1 cellular context compared by ENCODE assay signal in the genomic region with DNA sequence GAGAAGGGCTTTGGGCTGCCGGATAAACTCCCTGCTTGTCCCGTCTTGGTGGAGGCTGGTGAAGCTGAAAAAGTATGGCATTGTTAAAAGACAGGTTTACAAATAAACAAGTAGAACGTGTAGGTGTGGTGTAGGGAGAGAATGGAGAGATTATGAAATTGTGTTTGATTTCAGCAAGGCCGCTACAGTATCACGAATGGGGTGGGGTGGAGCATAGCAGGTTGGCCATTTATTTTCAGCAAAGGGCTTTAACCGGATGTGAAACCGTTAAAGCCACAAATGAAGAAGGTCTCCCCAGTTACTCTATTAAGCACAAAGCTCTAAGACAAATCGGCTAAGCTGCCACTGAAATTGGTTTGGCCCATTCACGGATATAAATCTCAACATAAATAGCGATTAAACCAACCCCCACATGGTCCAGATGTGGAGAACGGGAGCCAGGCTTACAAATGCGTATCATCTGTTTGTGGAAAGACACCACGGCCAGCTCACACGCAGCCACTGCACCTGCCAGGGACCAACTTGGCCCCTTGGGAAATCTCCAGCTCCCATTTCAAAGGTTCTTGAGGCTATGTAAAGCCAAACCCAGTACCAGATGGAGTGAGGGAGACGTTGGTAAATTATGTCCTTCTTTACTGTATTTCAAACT.
A peak's percentile ranks its signal among the peaks of the same experiment; 100 is the strongest.
TF ChIP-seq lines count a peak whose summit lies in the region.

No MANE protein-coding gene starts in this region.

TF ChIP-seq in GM12878, 131 proteins besides CTCF, POLR2A, EP300 and RAD21 (continued from another document and continues in another):
- TF ChIP-seq, protein P1, sequence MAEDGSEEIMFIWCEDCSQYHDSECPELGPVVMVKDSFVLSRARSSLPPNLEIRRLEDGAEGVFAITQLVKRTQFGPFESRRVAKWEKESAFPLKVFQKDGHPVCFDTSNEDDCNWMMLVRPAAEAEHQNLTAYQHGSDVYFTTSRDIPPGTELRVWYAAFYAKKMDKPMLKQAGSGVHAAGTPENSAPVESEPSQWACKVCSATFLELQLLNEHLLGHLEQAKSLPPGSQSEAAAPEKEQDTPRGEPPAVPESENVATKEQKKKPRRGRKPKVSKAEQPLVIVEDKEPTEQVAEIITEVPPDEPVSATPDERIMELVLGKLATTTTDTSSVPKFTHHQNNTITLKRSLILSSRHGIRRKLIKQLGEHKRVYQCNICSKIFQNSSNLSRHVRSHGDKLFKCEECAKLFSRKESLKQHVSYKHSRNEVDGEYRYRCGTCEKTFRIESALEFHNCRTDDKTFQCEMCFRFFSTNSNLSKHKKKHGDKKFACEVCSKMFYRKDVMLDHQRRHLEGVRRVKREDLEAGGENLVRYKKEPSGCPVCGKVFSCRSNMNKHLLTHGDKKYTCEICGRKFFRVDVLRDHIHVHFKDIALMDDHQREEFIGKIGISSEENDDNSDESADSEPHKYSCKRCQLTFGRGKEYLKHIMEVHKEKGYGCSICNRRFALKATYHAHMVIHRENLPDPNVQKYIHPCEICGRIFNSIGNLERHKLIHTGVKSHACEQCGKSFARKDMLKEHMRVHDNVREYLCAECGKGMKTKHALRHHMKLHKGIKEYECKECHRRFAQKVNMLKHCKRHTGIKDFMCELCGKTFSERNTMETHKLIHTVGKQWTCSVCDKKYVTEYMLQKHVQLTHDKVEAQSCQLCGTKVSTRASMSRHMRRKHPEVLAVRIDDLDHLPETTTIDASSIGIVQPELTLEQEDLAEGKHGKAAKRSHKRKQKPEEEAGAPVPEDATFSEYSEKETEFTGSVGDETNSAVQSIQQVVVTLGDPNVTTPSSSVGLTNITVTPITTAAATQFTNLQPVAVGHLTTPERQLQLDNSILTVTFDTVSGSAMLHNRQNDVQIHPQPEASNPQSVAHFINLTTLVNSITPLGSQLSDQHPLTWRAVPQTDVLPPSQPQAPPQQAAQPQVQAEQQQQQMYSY (CRISPR knock-in tag; IDR thresholded peaks at IDR 0.05): 0 out of 2 replicates have a peak, but pooled peaks have one; percentile 56
- TF ChIP-seq, protein P2, sequence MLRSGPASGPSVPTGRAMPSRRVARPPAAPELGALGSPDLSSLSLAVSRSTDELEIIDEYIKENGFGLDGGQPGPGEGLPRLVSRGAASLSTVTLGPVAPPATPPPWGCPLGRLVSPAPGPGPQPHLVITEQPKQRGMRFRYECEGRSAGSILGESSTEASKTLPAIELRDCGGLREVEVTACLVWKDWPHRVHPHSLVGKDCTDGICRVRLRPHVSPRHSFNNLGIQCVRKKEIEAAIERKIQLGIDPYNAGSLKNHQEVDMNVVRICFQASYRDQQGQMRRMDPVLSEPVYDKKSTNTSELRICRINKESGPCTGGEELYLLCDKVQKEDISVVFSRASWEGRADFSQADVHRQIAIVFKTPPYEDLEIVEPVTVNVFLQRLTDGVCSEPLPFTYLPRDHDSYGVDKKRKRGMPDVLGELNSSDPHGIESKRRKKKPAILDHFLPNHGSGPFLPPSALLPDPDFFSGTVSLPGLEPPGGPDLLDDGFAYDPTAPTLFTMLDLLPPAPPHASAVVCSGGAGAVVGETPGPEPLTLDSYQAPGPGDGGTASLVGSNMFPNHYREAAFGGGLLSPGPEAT (IDR thresholded peaks at IDR 0.05; ENCODE audit: low read depth): 0 out of 2 replicates have a peak, but pooled peaks have one; percentile 4
- TF ChIP-seq SUPT20H (IDR thresholded peaks at IDR 0.05; ENCODE audit: borderline replicate concordance, control insufficient read depth, low read depth, low read length) (no peak), IRF4 (IDR thresholded peaks at IDR 0.05; ENCODE audit: low read depth, low read length) (peak; percentile 28; the same call in 1 of the 2 replicates), RB1 (IDR thresholded peaks at IDR 0.05; ENCODE audit: borderline replicate concordance) (peak; percentile 9; the same call in 1 of the 2 replicates), IKZF2 (IDR thresholded peaks at IDR 0.05) (peak; percentile 43 to 49; a peak in 2 of 4 replicates), NFXL1 (IDR thresholded peaks at IDR 0.05; ENCODE audit: borderline replicate concordance) (no peak), FOXM1 (IDR thresholded peaks at IDR 0.05; ENCODE audit: low read depth, low read length) (peak; percentile 64; the same call in 1 of the 2 replicates), MXI1 (IDR thresholded peaks at IDR 0.05; ENCODE audit: low read depth, low read length) (peak; percentile 64), NBN (IDR thresholded peaks at IDR 0.05) (peak; percentile 92), PAX5 (IDR thresholded peaks at IDR 0.05; ENCODE audit: borderline replicate concordance, low read depth, low read length) (0 out of 2 replicates have a peak, but pooled peaks have one; percentile 39), GATAD2B (conservative IDR thresholded peaks at IDR 0.05; ENCODE audit: low read depth) (peak; percentile 70; the same call in 1 of the 2 replicates), ZNF24 (IDR thresholded peaks at IDR 0.05) (0 out of 2 replicates have a peak, but pooled peaks have one; percentile 0), WRNIP1 (IDR thresholded peaks at IDR 0.05; ENCODE audit: borderline replicate concordance, low read depth, low read length) (no peak), STAT1 (conservative IDR thresholded peaks at IDR 0.05) (no peak), HDGF (IDR thresholded peaks at IDR 0.05) (peak; percentile 75), ETV6 (conservative IDR thresholded peaks at IDR 0.05 in 1 of 2, IDR thresholded peaks at IDR 0.05 in 1 of 2; ENCODE audit: borderline replicate concordance in 1 of 2, low read depth in 1 of 2) (peak; percentile 2 to 81; a peak in 2 of 4 replicates), NFIC (IDR thresholded peaks at IDR 0.05; ENCODE audit: low read depth, low read length) (peak; percentile 68; the same call in 1 of the 2 replicates), TARDBP (IDR thresholded peaks at IDR 0.05; ENCODE audit: borderline replicate concordance) (no peak; the same call in 1 of the 2 replicates), BRCA1 (IDR thresholded peaks at IDR 0.05; ENCODE audit: low read depth, low read length) (no peak), BCL11A (IDR thresholded peaks at IDR 0.05; ENCODE audit: low read depth, low read length) (peak; percentile 50; the same call in 1 of the 2 replicates), SPI1 (IDR thresholded peaks at IDR 0.05; ENCODE audit: borderline replicate concordance, insufficient read depth, low read depth, low read length) (peak; percentile 75), SREBF1 (IDR thresholded peaks at IDR 0.05; ENCODE audit: low read length) (no peak), TCF12 (IDR thresholded peaks at IDR 0.05; ENCODE audit: low read depth, low read length) (peak; percentile 95), NR2F1 (conservative IDR thresholded peaks at IDR 0.05) (peak; percentile 52), CREB1 (IDR thresholded peaks at IDR 0.05; ENCODE audit: low read depth) (0 out of 2 replicates have a peak, but pooled peaks have one; percentile 28), ATF7 (IDR thresholded peaks at IDR 0.05; ENCODE audit: low read depth) (peak; percentile 77), TAF1 (IDR thresholded peaks at IDR 0.05; ENCODE audit: borderline replicate concordance, low read depth, low read length) (no peak)
- TF ChIP-seq, protein P3, sequence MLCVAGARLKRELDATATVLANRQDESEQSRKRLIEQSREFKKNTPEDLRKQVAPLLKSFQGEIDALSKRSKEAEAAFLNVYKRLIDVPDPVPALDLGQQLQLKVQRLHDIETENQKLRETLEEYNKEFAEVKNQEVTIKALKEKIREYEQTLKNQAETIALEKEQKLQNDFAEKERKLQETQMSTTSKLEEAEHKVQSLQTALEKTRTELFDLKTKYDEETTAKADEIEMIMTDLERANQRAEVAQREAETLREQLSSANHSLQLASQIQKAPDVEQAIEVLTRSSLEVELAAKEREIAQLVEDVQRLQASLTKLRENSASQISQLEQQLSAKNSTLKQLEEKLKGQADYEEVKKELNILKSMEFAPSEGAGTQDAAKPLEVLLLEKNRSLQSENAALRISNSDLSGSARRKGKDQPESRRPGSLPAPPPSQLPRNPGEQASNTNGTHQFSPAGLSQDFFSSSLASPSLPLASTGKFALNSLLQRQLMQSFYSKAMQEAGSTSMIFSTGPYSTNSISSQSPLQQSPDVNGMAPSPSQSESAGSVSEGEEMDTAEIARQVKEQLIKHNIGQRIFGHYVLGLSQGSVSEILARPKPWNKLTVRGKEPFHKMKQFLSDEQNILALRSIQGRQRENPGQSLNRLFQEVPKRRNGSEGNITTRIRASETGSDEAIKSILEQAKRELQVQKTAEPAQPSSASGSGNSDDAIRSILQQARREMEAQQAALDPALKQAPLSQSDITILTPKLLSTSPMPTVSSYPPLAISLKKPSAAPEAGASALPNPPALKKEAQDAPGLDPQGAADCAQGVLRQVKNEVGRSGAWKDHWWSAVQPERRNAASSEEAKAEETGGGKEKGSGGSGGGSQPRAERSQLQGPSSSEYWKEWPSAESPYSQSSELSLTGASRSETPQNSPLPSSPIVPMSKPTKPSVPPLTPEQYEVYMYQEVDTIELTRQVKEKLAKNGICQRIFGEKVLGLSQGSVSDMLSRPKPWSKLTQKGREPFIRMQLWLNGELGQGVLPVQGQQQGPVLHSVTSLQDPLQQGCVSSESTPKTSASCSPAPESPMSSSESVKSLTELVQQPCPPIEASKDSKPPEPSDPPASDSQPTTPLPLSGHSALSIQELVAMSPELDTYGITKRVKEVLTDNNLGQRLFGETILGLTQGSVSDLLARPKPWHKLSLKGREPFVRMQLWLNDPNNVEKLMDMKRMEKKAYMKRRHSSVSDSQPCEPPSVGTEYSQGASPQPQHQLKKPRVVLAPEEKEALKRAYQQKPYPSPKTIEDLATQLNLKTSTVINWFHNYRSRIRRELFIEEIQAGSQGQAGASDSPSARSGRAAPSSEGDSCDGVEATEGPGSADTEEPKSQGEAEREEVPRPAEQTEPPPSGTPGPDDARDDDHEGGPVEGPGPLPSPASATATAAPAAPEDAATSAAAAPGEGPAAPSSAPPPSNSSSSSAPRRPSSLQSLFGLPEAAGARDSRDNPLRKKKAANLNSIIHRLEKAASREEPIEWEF (IDR thresholded peaks at IDR 0.05; ENCODE audit: insufficient replicate concordance, low read depth, low read length): peak; percentile 76
- TF ChIP-seq, protein P4, sequence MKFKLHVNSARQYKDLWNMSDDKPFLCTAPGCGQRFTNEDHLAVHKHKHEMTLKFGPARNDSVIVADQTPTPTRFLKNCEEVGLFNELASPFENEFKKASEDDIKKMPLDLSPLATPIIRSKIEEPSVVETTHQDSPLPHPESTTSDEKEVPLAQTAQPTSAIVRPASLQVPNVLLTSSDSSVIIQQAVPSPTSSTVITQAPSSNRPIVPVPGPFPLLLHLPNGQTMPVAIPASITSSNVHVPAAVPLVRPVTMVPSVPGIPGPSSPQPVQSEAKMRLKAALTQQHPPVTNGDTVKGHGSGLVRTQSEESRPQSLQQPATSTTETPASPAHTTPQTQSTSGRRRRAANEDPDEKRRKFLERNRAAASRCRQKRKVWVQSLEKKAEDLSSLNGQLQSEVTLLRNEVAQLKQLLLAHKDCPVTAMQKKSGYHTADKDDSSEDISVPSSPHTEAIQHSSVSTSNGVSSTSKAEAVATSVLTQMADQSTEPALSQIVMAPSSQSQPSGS (IDR thresholded peaks at IDR 0.05; ENCODE audit: low read length): peak; percentile 82
- TF ChIP-seq, protein P5, sequence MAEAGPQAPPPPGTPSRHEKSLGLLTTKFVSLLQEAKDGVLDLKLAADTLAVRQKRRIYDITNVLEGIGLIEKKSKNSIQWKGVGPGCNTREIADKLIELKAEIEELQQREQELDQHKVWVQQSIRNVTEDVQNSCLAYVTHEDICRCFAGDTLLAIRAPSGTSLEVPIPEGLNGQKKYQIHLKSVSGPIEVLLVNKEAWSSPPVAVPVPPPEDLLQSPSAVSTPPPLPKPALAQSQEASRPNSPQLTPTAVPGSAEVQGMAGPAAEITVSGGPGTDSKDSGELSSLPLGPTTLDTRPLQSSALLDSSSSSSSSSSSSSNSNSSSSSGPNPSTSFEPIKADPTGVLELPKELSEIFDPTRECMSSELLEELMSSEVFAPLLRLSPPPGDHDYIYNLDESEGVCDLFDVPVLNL (IDR thresholded peaks at IDR 0.05; ENCODE audit: low read depth, low read length): no peak
- TF ChIP-seq, protein P6, sequence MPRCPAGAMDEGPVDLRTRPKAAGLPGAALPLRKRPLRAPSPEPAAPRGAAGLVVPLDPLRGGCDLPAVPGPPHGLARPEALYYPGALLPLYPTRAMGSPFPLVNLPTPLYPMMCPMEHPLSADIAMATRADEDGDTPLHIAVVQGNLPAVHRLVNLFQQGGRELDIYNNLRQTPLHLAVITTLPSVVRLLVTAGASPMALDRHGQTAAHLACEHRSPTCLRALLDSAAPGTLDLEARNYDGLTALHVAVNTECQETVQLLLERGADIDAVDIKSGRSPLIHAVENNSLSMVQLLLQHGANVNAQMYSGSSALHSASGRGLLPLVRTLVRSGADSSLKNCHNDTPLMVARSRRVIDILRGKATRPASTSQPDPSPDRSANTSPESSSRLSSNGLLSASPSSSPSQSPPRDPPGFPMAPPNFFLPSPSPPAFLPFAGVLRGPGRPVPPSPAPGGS (IDR thresholded peaks at IDR 0.05; ENCODE audit: borderline replicate concordance, insufficient read depth, low read depth, low read length, poor library complexity, severe bottlenecking): peak; percentile 30
- TF ChIP-seq, protein P7, sequence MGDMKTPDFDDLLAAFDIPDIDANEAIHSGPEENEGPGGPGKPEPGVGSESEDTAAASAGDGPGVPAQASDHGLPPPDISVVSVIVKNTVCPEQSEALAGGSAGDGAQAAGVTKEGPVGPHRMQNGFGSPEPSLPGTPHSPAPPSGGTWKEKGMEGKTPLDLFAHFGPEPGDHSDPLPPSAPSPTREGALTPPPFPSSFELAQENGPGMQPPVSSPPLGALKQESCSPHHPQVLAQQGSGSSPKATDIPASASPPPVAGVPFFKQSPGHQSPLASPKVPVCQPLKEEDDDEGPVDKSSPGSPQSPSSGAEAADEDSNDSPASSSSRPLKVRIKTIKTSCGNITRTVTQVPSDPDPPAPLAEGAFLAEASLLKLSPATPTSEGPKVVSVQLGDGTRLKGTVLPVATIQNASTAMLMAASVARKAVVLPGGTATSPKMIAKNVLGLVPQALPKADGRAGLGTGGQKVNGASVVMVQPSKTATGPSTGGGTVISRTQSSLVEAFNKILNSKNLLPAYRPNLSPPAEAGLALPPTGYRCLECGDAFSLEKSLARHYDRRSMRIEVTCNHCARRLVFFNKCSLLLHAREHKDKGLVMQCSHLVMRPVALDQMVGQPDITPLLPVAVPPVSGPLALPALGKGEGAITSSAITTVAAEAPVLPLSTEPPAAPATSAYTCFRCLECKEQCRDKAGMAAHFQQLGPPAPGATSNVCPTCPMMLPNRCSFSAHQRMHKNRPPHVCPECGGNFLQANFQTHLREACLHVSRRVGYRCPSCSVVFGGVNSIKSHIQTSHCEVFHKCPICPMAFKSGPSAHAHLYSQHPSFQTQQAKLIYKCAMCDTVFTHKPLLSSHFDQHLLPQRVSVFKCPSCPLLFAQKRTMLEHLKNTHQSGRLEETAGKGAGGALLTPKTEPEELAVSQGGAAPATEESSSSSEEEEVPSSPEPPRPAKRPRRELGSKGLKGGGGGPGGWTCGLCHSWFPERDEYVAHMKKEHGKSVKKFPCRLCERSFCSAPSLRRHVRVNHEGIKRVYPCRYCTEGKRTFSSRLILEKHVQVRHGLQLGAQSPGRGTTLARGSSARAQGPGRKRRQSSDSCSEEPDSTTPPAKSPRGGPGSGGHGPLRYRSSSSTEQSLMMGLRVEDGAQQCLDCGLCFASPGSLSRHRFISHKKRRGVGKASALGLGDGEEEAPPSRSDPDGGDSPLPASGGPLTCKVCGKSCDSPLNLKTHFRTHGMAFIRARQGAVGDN (IDR thresholded peaks at IDR 0.05): peak; percentile 94
- TF ChIP-seq, protein P8, sequence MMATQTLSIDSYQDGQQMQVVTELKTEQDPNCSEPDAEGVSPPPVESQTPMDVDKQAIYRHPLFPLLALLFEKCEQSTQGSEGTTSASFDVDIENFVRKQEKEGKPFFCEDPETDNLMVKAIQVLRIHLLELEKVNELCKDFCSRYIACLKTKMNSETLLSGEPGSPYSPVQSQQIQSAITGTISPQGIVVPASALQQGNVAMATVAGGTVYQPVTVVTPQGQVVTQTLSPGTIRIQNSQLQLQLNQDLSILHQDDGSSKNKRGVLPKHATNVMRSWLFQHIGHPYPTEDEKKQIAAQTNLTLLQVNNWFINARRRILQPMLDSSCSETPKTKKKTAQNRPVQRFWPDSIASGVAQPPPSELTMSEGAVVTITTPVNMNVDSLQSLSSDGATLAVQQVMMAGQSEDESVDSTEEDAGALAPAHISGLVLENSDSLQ (IDR thresholded peaks at IDR 0.05): peak; percentile 57
